8 cellular contexts compared by ENCODE assay signal in the genomic region with DNA sequence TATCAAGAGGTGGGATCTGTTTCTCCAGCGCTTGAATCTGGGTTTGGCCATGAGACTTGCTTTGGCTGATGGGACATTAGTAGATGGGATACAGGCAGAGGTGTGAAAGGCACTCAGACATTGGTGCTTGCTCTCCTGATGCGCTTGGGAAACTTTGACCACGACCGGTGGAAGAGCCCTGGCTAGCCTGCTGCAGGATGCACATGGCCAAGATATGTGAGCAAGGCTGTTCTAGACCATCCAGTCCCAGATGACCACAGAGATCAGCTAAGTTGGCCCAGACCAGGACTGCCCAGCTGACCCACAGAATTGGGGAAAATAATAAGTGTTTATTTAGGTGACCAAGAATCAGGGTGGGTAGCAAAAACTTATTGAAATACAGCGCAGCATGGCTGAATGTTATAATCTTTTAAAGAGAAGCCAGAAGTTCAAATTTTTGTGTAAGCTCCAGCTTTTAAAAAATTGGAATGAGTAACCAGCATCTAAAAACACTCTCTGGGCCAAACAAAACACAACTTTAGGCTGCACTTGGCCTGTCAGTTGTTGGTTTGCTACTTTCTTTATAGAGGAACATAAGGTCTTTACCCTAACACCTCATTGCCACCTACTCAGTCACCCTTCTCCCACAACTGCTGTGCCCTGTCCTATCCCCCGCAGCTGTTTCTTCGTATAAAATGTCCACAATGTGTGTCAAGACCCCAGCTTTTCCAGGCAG. TPM values are rescaled to one million over a fixed set of nuclear protein-coding genes. Genes with fewer than 3 reads are reported as not detected.
DNase-seq lines count a peak whose midpoint lies in the region; ATAC-seq, FAIRE-seq and TF ChIP-seq lines count a peak whose summit lies in the region.
"Not testable (repeated sequence)": the region's sequence is repeated elsewhere in the genome, so short reads cannot be mapped to it uniquely, and the experiment has no call there.
"Had no signal": no experiment of that assay in that cellular context is flagged by ENCODE, and none has a peak within 500 bp of the region (broad histone marks: within the 10 kb centered on the region; RNA-seq: fewer than 3 reads in every experiment).

No MANE protein-coding gene starts in this region.

- TF ChIP-seq CTCF in astrocyte of the spinal cord (IDR thresholded peaks at IDR 0.05; ENCODE audit: low read depth, low read length); right atrium auricular region (IDR thresholded peaks at IDR 0.05): not testable (repeated sequence)

- ATAC-seq in Right ventricle myocardium inferior: peak; percentile 39
- peak; percentile 92 for ATAC-seq in sciatic nerve
- peak; percentile 65 for ATAC-seq in aorta (ENCODE audit: low FRiP score)

- H3K4me1 ChIP-seq in right atrium auricular region; aorta (ENCODE audit: control insufficient read depth in 1 of 2, insufficient read depth in 2 of 2, low read length in 2 of 2): not testable (repeated sequence)

- intact Hi-C loops in Right ventricle myocardium inferior (cut with DNase I); sciatic nerve (cut with DNase I); aorta (cut with DNase I): not testable (repeated sequence)

- not testable (repeated sequence) for H3K27ac ChIP-seq in right atrium auricular region; aorta (ENCODE audit: low read depth in 1 of 2, low read length in 2 of 2)

- not testable (repeated sequence) for H3K4me3 ChIP-seq in MG63; astrocyte of the spinal cord (ENCODE audit: low read depth, low read length); right atrium auricular region; aorta (ENCODE audit: low read length in 2 of 2)

- in situ Hi-C loops in astrocyte of the spinal cord (cut with HindIII; ENCODE audit: low sequenced_read_pairs): not testable (repeated sequence)

- H3K9me3 ChIP-seq in MG63; right atrium auricular region; aorta (ENCODE audit: control insufficient read depth, low read length): not testable (repeated sequence)

- not testable (repeated sequence) for H3K27me3 ChIP-seq in MG63; right atrium auricular region; aorta (ENCODE audit: control insufficient read depth in 1 of 2, insufficient read depth in 2 of 2, low read length in 1 of 2)

- 5 to 8% methylated on average over 6 of the region's 7 CpGs for WGBS in aorta, 2 donors

- DNase-seq in MG63: peak; percentile 31
- DNase-seq in astrocyte of the spinal cord (ENCODE audit: low read depth, low spot score): peak; percentile 27
- DNase-seq in Right ventricle myocardium inferior (ENCODE audit: missing footprints): not testable (repeated sequence)
- peak; percentile 57 for DNase-seq in right atrium auricular region (ENCODE audit: low spot score)
- DNase-seq in sciatic nerve (ENCODE audit: low spot score): peak; percentile 55
- DNase-seq in aorta: peak; percentile 51 to 59

- not testable (repeated sequence) for H3K36me3 ChIP-seq in MG63; right atrium auricular region; aorta (ENCODE audit: control insufficient read depth in 1 of 2, insufficient read depth in 2 of 2, low read length in 1 of 2)

- FAIRE-seq in endometrium (lab: Jason Lieb, UNC): peak; percentile 69

RNA-seq across cellular contexts. Expression of gene MTLN, which starts 35.9 kb away (rescaled TPM):
- 56.1 and 64.8 TPM in 2 replicates for total RNA-seq in MG63 (2014; rRNA removed; shearing (Covaris generic); ENCODE audit: low replicate concordance)
- 225 TPM for total RNA-seq in Right ventricle myocardium inferior
- 100 to 1,000 TPM; 111 to 261 TPM for total RNA-seq in right atrium auricular region
- total RNA-seq in sciatic nerve: 31.9 TPM
- 10 to 100 TPM; 32.9 to 39.1 TPM for total RNA-seq in aorta
- polyA plus RNA-seq in aorta: 100 to 1,000 TPM; 128 to 129 TPM

RNA-seq across cellular contexts. Expression of gene NPHP1, which starts 43.4 kb away (rescaled TPM):
- total RNA-seq in MG63 (2014; rRNA removed; shearing (Covaris generic); ENCODE audit: low replicate concordance): 2.5 and 10.9 TPM in 2 replicates
- 5.5 TPM for total RNA-seq in Right ventricle myocardium inferior
- total RNA-seq in right atrium auricular region: 1 to 10 TPM; 3.1 to 4.0 TPM
- 8.3 TPM for total RNA-seq in sciatic nerve
- 1 to 10 TPM; 3.9 to 8.3 TPM for total RNA-seq in aorta
- 10 to 100 TPM in 1 of 2 donors, 1 to 10 TPM in 1; 2.6 to 10.4 TPM for polyA plus RNA-seq in aorta
- total RNA-seq: CD4-positive, CD25-positive, alpha-beta regulatory T cell had no signal

Comparison
In these comparisons a context has a peak if more than half of its experiments do, and no peak if none do; other contexts are left out.
1. ATAC-seq: peak in every context shown above with its lines; median percentile 92 in sciatic nerve; 65 in aorta; 39 in Right ventricle myocardium inferior.